ENCODE assay signal across 23 cellular contexts in the genomic region with DNA sequence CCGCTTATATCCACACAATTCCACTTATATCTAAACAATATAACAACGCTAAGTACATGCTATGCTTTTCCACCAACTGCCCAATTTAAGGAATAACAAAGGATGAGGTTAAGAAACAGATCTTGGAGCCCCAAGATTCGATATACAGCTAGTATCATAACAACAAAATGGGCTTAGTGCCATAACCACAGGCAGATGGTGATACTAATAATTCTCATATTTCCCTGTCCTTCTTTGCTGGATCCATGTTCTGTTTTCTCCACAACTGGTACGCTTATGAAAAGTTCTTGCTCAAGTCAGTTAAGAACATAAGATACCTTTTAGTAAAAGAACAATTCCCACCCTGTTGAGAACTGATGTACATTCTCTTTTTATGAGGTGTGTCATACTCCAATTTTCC. TPM values are rescaled to one million over a fixed set of nuclear protein-coding genes. Genes with fewer than 3 reads are reported as not detected.
DNase-seq lines count a peak whose midpoint lies in the region; ATAC-seq, FAIRE-seq and TF ChIP-seq lines count a peak whose summit lies in the region.
"Had no signal": no experiment of that assay in that cellular context is flagged by ENCODE, and none has a peak within 500 bp of the region (broad histone marks: within the 10 kb centered on the region; RNA-seq: fewer than 3 reads in every experiment).

No MANE protein-coding gene starts in this region.

- 32% methylated on average over 3 of the region's 4 CpGs for WGBS in K562 (ENCODE audit: insufficient coverage, low coverage, missing lambda C conversion rate)

- no peaks in the 10 kb centered on the region for H3K9me1 ChIP-seq in K562 (ENCODE audit: control insufficient read depth, insufficient read depth, low read length)

- POLR2A ChIA-PET in K562 (lab: Yijun Ruan, JAX) = no interaction called here

- no peak for TF ChIP-seq RAD21 in K562 (CRISPR knock-in tag; conservative IDR thresholded peaks at IDR 0.05 in 1 of 2, IDR thresholded peaks at IDR 0.05 in 1 of 2)

- intact Hi-C loops in K562 (cut with micrococcal nuclease) = loop anchor here (10.0 kb wide), 1 partner anchor 65 kb away; no protein-coding TSS in a partner anchor

- no peak overlapping the region for H3K4me3 ChIP-seq in K562
- H3K4me3 ChIP-seq: GM23338, SJSA1 had no signal

- peak overlapping the region; percentile 55; the same call in 1 of the 2 replicates for H2AFZ ChIP-seq in K562 (ENCODE audit: low read depth, low read length)
- H2AFZ ChIP-seq: GM23338 had no signal

- FAIRE-seq in K562 (lab: Jason Lieb, UNC) = no peak

- H3K9me3 ChIP-seq in K562 (replicated peaks; ENCODE audit: control insufficient read depth, insufficient read depth, low read depth, low read length) = 0 out of 2 replicates have a peak, but pooled peaks cover 1% of the 10 kb centered on the region
- H3K9me3 ChIP-seq: SJSA1 had no signal

- no peak for TF ChIP-seq CTCF in K562 (IDR thresholded peaks at IDR 0.05 in 2 of 3, conservative IDR thresholded peaks at IDR 0.05 in 1 of 3; ENCODE audit: insufficient read depth in 2 of 3, low read depth in 1 of 3, low read length in 3 of 3)

- H3K36me3 ChIP-seq in K562 (ENCODE audit: control insufficient read depth, insufficient read depth, low read length) = no peaks in the 10 kb centered on the region
- H3K36me3 ChIP-seq: SJSA1 had no signal

- CTCF ChIA-PET in K562 (lab: Yijun Ruan, JAX; ENCODE audit: low intra/inter-chr PET ratio) = no interaction called here

- H3K27me3 ChIP-seq in K562 (ENCODE audit: control insufficient read depth in 2 of 2, insufficient read depth in 2 of 2, low read length in 2 of 2) = no peaks in the 10 kb centered on the region
- H3K27me3 ChIP-seq: SJSA1 had no signal

- in situ Hi-C loops in K562 (cut with MboI) = no loop called here

- H3K27ac ChIP-seq in K562 (ENCODE audit: extremely low read depth, low read depth, low read length) = no peak overlapping the region
- H3K27ac ChIP-seq: C4-2B, SJSA1 had no signal

- BruUV-seq in K562 (replicated peaks; lab: Mats Ljungman, UMichigan) = no TSS peak

- no peaks in the 10 kb centered on the region for H3K79me2 ChIP-seq in K562 (ENCODE audit: control insufficient read depth, insufficient read depth, low read length)

- no peak for TF ChIP-seq POLR2A in K562 (conservative IDR thresholded peaks at IDR 0.05)

- H3K4me1 ChIP-seq in K562 (replicated peaks in 1 of 2; ENCODE audit: control insufficient read depth in 2 of 2, insufficient read depth in 2 of 2, low read length in 2 of 2) = no peaks in the 10 kb centered on the region
- H3K4me1 ChIP-seq: SJSA1 had no signal

- ATAC-seq in K562 (no peak), GM21381 (IDR thresholded peaks at IDR 0.05; ENCODE audit: unreplicated experiment) (no peak), GM21717 (IDR thresholded peaks at IDR 0.05; ENCODE audit: unreplicated experiment) (no peak), HG03439 (IDR thresholded peaks at IDR 0.05; ENCODE audit: unreplicated experiment) (no peak)
- ATAC-seq: GM23338, Right ventricle myocardium inferior had no signal

- DNase-seq in NCI-H2171 treated with DMSO at 0.1 percent for 48 hours (lab: John Stamatoyannopoulos, UW) (peak; percentile 41), NCI-H2171 (lab: John Stamatoyannopoulos, UW) (no peak), K562 (ENCODE audit: extremely low read depth in 1 of 4, low spot score in 3 of 4) (no peak), iris pigment epithelial cell (ENCODE audit: low read depth) (peak; percentile 34), NCI-H748 (lab: John Stamatoyannopoulos, UW; ENCODE audit: unreplicated experiment) (no peak)
- DNase-seq: Calu3; CD8-positive, alpha-beta memory T cell; DMS53; GDM1; HCEC 1CT; Kasumi-1; NCI-H1092 treated with DMSO at 0.1 percent for 48 hours; NCI-H1436 treated with DMSO at 0.1 percent for 48 hours; NCI-H1930; NCI-H524 treated with DMSO at 0.1 percent for 48 hours; T-helper 1 cell had no signal

- H3K4me2 ChIP-seq in K562 (ENCODE audit: insufficient read depth, low read length) = no peak overlapping the region
- H3K4me2 ChIP-seq: GM23338 had no signal

- no peak overlapping the region for H3K9ac ChIP-seq in K562 (ENCODE audit: insufficient read depth in 1 of 2, low read depth in 2 of 2, low read length in 2 of 2)

- no peak for TF ChIP-seq EP300 in K562 (IDR thresholded peaks at IDR 0.05; ENCODE audit: low read length)

- H4K20me1 ChIP-seq in K562 (replicated peaks; ENCODE audit: control insufficient read depth, insufficient read depth, low read length) = no peaks in the 10 kb centered on the region

TF ChIP-seq in K562, 482 proteins besides CTCF, POLR2A, EP300 and RAD21 (continues in another document):
- TF ChIP-seq ZNF584 (CRISPR knock-in tag; IDR thresholded peaks at IDR 0.05; ENCODE audit: low read depth) (no peak), FOSL1 (tag; conservative IDR thresholded peaks at IDR 0.05) (no peak), KLF10 (CRISPR knock-in tag; IDR thresholded peaks at IDR 0.05) (no peak), PCBP1 (IDR thresholded peaks at IDR 0.05; ENCODE audit: low read depth, low read length, poor library complexity, severe bottlenecking) (no peak), GTF2F1 (IDR thresholded peaks at IDR 0.05; ENCODE audit: low read depth, low read length) (no peak), ZFX (CRISPR knock-in tag; IDR thresholded peaks at IDR 0.05) (no peak), DNMT1 (IDR thresholded peaks at IDR 0.05) (no peak), HNRNPL (IDR thresholded peaks at IDR 0.05; ENCODE audit: low read depth, low read length) (no peak), RUNX1 (IDR thresholded peaks at IDR 0.05; ENCODE audit: low read depth) (no peak), HMGN3 (IDR thresholded peaks at IDR 0.05; ENCODE audit: borderline replicate concordance, extremely low read depth, insufficient read length, low read depth, low read length) (no peak), ETV5 (CRISPR knock-in tag; IDR thresholded peaks at IDR 0.05; ENCODE audit: low read depth) (no peak), ZNF146 (CRISPR knock-in tag; IDR thresholded peaks at IDR 0.05; ENCODE audit: unreplicated experiment) (no peak), TBP (optimal IDR thresholded peaks at IDR 0.05; ENCODE audit: low read depth, low read length) (no peak), CC2D1A (IDR thresholded peaks at IDR 0.05) (no peak)
- TF ChIP-seq, protein P1, sequence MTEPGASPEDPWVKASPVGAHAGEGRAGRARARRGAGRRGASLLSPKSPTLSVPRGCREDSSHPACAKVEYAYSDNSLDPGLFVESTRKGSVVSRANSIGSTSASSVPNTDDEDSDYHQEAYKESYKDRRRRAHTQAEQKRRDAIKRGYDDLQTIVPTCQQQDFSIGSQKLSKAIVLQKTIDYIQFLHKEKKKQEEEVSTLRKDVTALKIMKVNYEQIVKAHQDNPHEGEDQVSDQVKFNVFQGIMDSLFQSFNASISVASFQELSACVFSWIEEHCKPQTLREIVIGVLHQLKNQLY (CRISPR knock-in tag; conservative IDR thresholded peaks at IDR 0.05) = no peak
- TF ChIP-seq, protein P2, sequence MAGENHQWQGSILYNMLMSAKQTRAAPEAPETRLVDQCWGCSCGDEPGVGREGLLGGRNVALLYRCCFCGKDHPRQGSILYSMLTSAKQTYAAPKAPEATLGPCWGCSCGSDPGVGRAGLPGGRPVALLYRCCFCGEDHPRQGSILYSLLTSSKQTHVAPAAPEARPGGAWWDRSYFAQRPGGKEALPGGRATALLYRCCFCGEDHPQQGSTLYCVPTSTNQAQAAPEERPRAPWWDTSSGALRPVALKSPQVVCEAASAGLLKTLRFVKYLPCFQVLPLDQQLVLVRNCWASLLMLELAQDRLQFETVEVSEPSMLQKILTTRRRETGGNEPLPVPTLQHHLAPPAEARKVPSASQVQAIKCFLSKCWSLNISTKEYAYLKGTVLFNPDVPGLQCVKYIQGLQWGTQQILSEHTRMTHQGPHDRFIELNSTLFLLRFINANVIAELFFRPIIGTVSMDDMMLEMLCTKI (IDR thresholded peaks at IDR 0.05; ENCODE audit: partially characterized antibody) = no peak

RNA-seq across cellular contexts. Expression of a gene that starts 33.9 kb away (rescaled TPM):
- total RNA-seq in K562 (2011; cell fraction: chromatin; rRNA removed; ENCODE audit: low replicate concordance) = 1.2 and 3.4 TPM in 2 replicates
- 0.50 and 0.92 TPM in 2 replicates for total RNA-seq in K562 (2011; cell fraction: nucleolus; rRNA removed)
- 1.1 and 1.2 TPM in 2 replicates for total RNA-seq in K562 (2011; cell fraction: nucleoplasm; rRNA removed)
- total RNA-seq in K562 (2014; rRNA removed) = 1.1 and 1.3 TPM in 2 replicates
- total RNA-seq in K562 (2014; rRNA removed; fragmentation: Illumina TruSeq; extraction: Trizol) = 2.5 and 2.6 TPM in 2 replicates
- 2.6 and 2.8 TPM in 2 replicates for total RNA-seq in K562 (2015; rRNA removed; fragmentation: Illumina TruSeq; extraction: Trizol)
- total RNA-seq in K562 (2021) = 1.4 and 1.5 TPM in 2 replicates
- polyA plus RNA-seq in K562 (2011; rRNA removed) = 0.74 and 4.2 TPM in 2 replicates
- 0.44 and 1.1 TPM in 2 replicates for polyA plus RNA-seq in K562 (2011; cell fraction: cytosol; rRNA removed)
- polyA plus RNA-seq in K562 (2011; cell fraction: nucleus; rRNA removed) = 0.37 and 1.4 TPM in 2 replicates
- polyA plus RNA-seq in K562 (2012) = 0.79 and 1.6 TPM in 2 replicates
- polyA plus RNA-seq in K562 (2014; fragmentation: Illumina TruSeq; extraction: Trizol) = 2.1 and 2.9 TPM in 2 replicates
- polyA plus RNA-seq in K562 (2014; fragmentation: Nextera tagmentation; extraction: Ambion mirVana) = 1 to 10 TPM; 2.9 to 3.0 TPM
- 1.7 and 2.2 TPM in 2 replicates for polyA plus RNA-seq in K562 (2014; rRNA removed)
- polyA minus RNA-seq in K562 (2011; rRNA and poly(A)+ RNA removed) = 0.72 and 2.5 TPM in 2 replicates
- polyA minus RNA-seq in K562 (2011; cell fraction: cytosol; rRNA and poly(A)+ RNA removed) = 1.2 TPM in 1 of 2 replicates, not detected in the other
- 0.11 and 1.2 TPM in 2 replicates for polyA minus RNA-seq in K562 (2011; cell fraction: nucleus; rRNA and poly(A)+ RNA removed)

RNA-seq across cellular contexts. Expression of a gene that starts 34.1 kb away (rescaled TPM):
- 5.7 and 18.5 TPM in 2 replicates for total RNA-seq in K562 (2011; cell fraction: chromatin; rRNA removed; ENCODE audit: low replicate concordance)
- 5.1 and 7.0 TPM in 2 replicates for total RNA-seq in K562 (2011; cell fraction: nucleolus; rRNA removed)
- 7.9 and 14.0 TPM in 2 replicates for total RNA-seq in K562 (2011; cell fraction: nucleoplasm; rRNA removed)
- total RNA-seq in K562 (2014; rRNA removed) (4.0 TPM in 2 replicates), K562 (2014; rRNA removed; fragmentation: Illumina TruSeq; extraction: Trizol) (8.9 and 9.3 TPM in 2 replicates), K562 (2015; rRNA removed; fragmentation: Illumina TruSeq; extraction: Trizol) (7.5 and 8.6 TPM in 2 replicates), K562 (2021) (6.1 and 6.8 TPM in 2 replicates)
- polyA plus RNA-seq in K562 (2011; rRNA removed) (6.7 and 9.0 TPM in 2 replicates), K562 (2014; fragmentation: Illumina TruSeq; extraction: Trizol) (6.6 and 8.0 TPM in 2 replicates), K562 (2014; fragmentation: Nextera tagmentation; extraction: Ambion mirVana) (1 to 10 TPM; 1.0 to 1.6 TPM), K562 (2014; rRNA removed) (5.1 and 5.5 TPM in 2 replicates)
- polyA plus RNA-seq in K562 (2011; cell fraction: cytosol; rRNA removed) = 1.2 and 2.5 TPM in 2 replicates
- polyA plus RNA-seq in K562 (2011; cell fraction: nucleus; rRNA removed) = 5.6 and 6.1 TPM in 2 replicates
- 4.8 and 4.9 TPM in 2 replicates for polyA plus RNA-seq in K562 (2012)
- polyA minus RNA-seq in K562 (2011; rRNA and poly(A)+ RNA removed) = 8.8 and 10.6 TPM in 2 replicates
- polyA minus RNA-seq in K562 (2011; cell fraction: cytosol; rRNA and poly(A)+ RNA removed) = 2.8 and 3.5 TPM in 2 replicates
- polyA minus RNA-seq in K562 (2011; cell fraction: nucleus; rRNA and poly(A)+ RNA removed) = 6.3 and 10.1 TPM in 2 replicates

Comparison
In these comparisons a context has a peak if more than half of its experiments do, and no peak if none do; other contexts are left out.
1. DNase-seq: peak in NCI-H2171 treated with DMSO at 0.1 percent for 48 hours (single experiment) and iris pigment epithelial cell (single experiment); none in NCI-H2171 (single experiment), K562 (0 of 4) and NCI-H748 (single experiment).